11 cellular contexts compared by ENCODE assay signal in the genomic region with DNA sequence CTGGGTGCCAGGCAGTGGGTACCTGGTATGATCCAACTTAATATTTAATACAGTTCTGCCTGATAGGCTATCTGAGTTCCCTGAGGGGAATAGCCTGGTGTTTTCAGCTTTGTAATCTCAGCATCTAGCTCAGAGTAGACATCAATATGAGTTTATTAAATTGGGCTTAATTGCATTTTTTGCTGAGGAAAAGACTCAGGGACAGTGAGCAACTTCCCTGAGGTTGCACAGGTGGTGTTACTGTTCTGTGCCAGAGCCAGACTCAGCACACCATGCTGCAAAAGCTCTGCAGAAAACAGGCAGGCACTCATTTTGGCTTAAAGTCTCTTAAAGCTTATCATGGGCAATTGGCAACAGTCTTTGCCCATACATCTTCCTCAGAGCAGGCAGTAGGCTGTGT.
A peak's percentile ranks its signal among the peaks of the same experiment; 100 is the strongest.
DNase-seq lines count a peak whose midpoint lies in the region; ATAC-seq, FAIRE-seq and TF ChIP-seq lines count a peak whose summit lies in the region.
"Had no signal": no experiment of that assay in that cellular context is flagged by ENCODE, and none has a peak within 500 bp of the region (broad histone marks: within the 10 kb centered on the region; RNA-seq: fewer than 3 reads in every experiment).

No MANE protein-coding gene starts in this region.

- no peaks in the 10 kb centered on the region for H3K36me3 ChIP-seq in PC-9 (ENCODE audit: low read depth)
- H3K36me3 ChIP-seq in endothelial cell of umbilical vein (ENCODE audit: control insufficient read depth in 2 of 2, extremely low read depth in 1 of 2, insufficient read depth in 2 of 2, low read length in 2 of 2) = no peaks in the 10 kb centered on the region
- no peaks in the 10 kb centered on the region for H3K36me3 ChIP-seq in mucosa of stomach (ENCODE audit: control insufficient read depth, insufficient read depth, low read length)
- H3K36me3 ChIP-seq in tibial artery = no peaks in the 10 kb centered on the region

- dilution Hi-C loops in endothelial cell of umbilical vein (cut with MboI; ENCODE audit: extremely low pct_ligation_motif_present, low sequenced_read_pairs) = no loop called here

- DNase-seq in PC-9 = no peak
- no peak for DNase-seq in endothelial cell of umbilical vein (ENCODE audit: low read depth, low spot score)
- DNase-seq in tibial artery = no peak
- DNase-seq in HUDEP-2 (lab: John Stamatoyannopoulos, UW; ENCODE audit: unreplicated experiment in 76 of 76) = no peak
- DNase-seq in SKM-1 treated with dmso at 0.1 percent for 144 hours (lab: John Stamatoyannopoulos, UW; ENCODE audit: unreplicated experiment) = no peak
- DNase-seq: COR-L47, Kasumi-1, SIG-M5 had no signal

- intact Hi-C loops in PC-9 (cut with micrococcal nuclease; ENCODE audit: unreplicated experiment) = loop anchor here (1.0 to 2.0 kb wide), 2 partner anchors 59 to 824 kb away; no protein-coding TSS in a partner anchor
- intact Hi-C loops in endothelial cell of umbilical vein (cut with micrococcal nuclease) = no loop called here
- intact Hi-C loops in tibial artery (cut with DNase I; ENCODE audit: low total_unique reads) = no loop called here

- H3K79me2 ChIP-seq in PC-9 (ENCODE audit: low read depth) (no peaks in the 10 kb centered on the region), endothelial cell of umbilical vein (ENCODE audit: control insufficient read depth, insufficient read depth, low read length) (no peaks in the 10 kb centered on the region)

- peak overlapping the region; percentile 63 for H3K4me2 ChIP-seq in PC-9
- H3K4me2 ChIP-seq in endothelial cell of umbilical vein (ENCODE audit: insufficient read depth, low read length) = no peak overlapping the region

- FAIRE-seq in endothelial cell of umbilical vein (lab: Jason Lieb, UNC) = no peak

- TF ChIP-seq CTCF in PC-9 (conservative IDR thresholded peaks at IDR 0.05) (no peak), endothelial cell of umbilical vein (IDR thresholded peaks at IDR 0.05; ENCODE audit: extremely low read depth in 1 of 2, insufficient read depth in 1 of 2, low read depth in 1 of 2, low read length in 2 of 2) (no peak), tibial artery (IDR thresholded peaks at IDR 0.05) (no peak)

- H3K9ac ChIP-seq in endothelial cell of umbilical vein (replicated peaks; ENCODE audit: extremely low read depth, insufficient read depth, low read length) (no peak overlapping the region), mucosa of stomach (ENCODE audit: low read length) (peak overlapping the region; percentile 45)

- peaks cover 55% of the 10 kb centered on the region for H3K4me1 ChIP-seq in PC-9 (replicated peaks; ENCODE audit: insufficient read depth)
- peaks cover 7% of the 10 kb centered on the region for H3K4me1 ChIP-seq in endothelial cell of umbilical vein (ENCODE audit: control insufficient read depth, extremely low read depth, insufficient read depth, low read length)
- peaks cover 32% of the 10 kb centered on the region for H3K4me1 ChIP-seq in mucosa of stomach (ENCODE audit: control insufficient read depth, insufficient read depth, low read length)
- H3K4me1 ChIP-seq in tibial artery = peaks cover 0 to 16% (median 9%) of the 10 kb centered on the region in 4 donors

- POLR2A ChIA-PET in PC-9 (lab: Charles Lee; ENCODE audit: unreplicated experiment) (interaction anchor here (0.6 to 1.6 kb wide), 4 partner anchors 56 to 90 kb away, joined by 3 to 9 read pairs (median 5); partner anchors contain the start of gene JUN), endothelial cell of umbilical vein (lab: Charles Lee) (no interaction called here)

- H3K9me2 ChIP-seq in PC-9 (ENCODE audit: insufficient read depth) = no peaks in the 10 kb centered on the region

- CTCF ChIA-PET in PC-9 (lab: Charles Lee) = interaction anchor here (0.8 kb wide), 1 partner anchor 25 kb away, joined by 4 read pairs; no protein-coding TSS in a partner anchor
- CTCF ChIA-PET in endothelial cell of umbilical vein (lab: Charles Lee) = interaction anchor here (1.0 to 1.8 kb wide), 2 partner anchors 11 to 16 kb away, joined by 3 to 6 read pairs; no protein-coding TSS in a partner anchor

- H3K9me3 ChIP-seq in PC-9 (ENCODE audit: insufficient read depth, low read depth) (no peaks in the 10 kb centered on the region), endothelial cell of umbilical vein (replicated peaks; ENCODE audit: control insufficient read depth, insufficient read depth, low read length) (no peaks in the 10 kb centered on the region), mucosa of stomach (ENCODE audit: control insufficient read depth, low read length) (no peaks in the 10 kb centered on the region), tibial artery (no peaks in the 10 kb centered on the region)

- no peak for TF ChIP-seq POLR2A in endothelial cell of umbilical vein (IDR thresholded peaks at IDR 0.05; ENCODE audit: low read depth, low read length)

- peak overlapping the region; percentile 68 for H2AFZ ChIP-seq in PC-9
- H2AFZ ChIP-seq in endothelial cell of umbilical vein (ENCODE audit: low read depth, low read length) = peak overlapping the region; percentile 22

- no peak overlapping the region for H3K4me3 ChIP-seq in PC-9
- H3K4me3 ChIP-seq in endothelial cell of umbilical vein (replicated peaks in 1 of 3; ENCODE audit: insufficient read depth in 1 of 3, low read depth in 1 of 3, low read length in 3 of 3) = no peak overlapping the region
- H3K4me3 ChIP-seq in mucosa of stomach (ENCODE audit: low read length) = no peak overlapping the region
- H3K4me3 ChIP-seq in tibial artery = no peak overlapping the region
- H3K4me3 ChIP-seq: skin epidermis had no signal

- H3F3A ChIP-seq in PC-9 (ENCODE audit: insufficient read depth, low read depth) = peaks cover 23% of the 10 kb centered on the region

- H3K9me1 ChIP-seq in endothelial cell of umbilical vein (replicated peaks; ENCODE audit: control insufficient read depth, extremely low read depth, insufficient read depth, low read length) = no peaks in the 10 kb centered on the region

- no peak for ATAC-seq in HG03280 (IDR thresholded peaks at IDR 0.05; ENCODE audit: unreplicated experiment)

- peak overlapping the region; percentile 92 for H3K27ac ChIP-seq in PC-9
- H3K27ac ChIP-seq in endothelial cell of umbilical vein (ENCODE audit: insufficient read depth, low read depth, low read length) = no peak overlapping the region
- H3K27ac ChIP-seq in tibial artery = peak overlapping the region; percentile 52 to 63

- no peaks in the 10 kb centered on the region for H3K27me3 ChIP-seq in PC-9 (ENCODE audit: insufficient read depth, low read depth)
- no peaks in the 10 kb centered on the region for H3K27me3 ChIP-seq in endothelial cell of umbilical vein (ENCODE audit: control insufficient read depth in 2 of 2, insufficient read depth in 2 of 2, low read length in 2 of 2)
- H3K27me3 ChIP-seq in mucosa of stomach (ENCODE audit: control insufficient read depth, insufficient read depth, low read length) = no peaks in the 10 kb centered on the region
- H3K27me3 ChIP-seq in tibial artery = no peaks in the 10 kb centered on the region

- H4K20me1 ChIP-seq in PC-9 (ENCODE audit: insufficient read depth) (no peaks in the 10 kb centered on the region), endothelial cell of umbilical vein (replicated peaks; ENCODE audit: control insufficient read depth, extremely low read depth, insufficient read depth, low read length) (no peaks in the 10 kb centered on the region)

- BruUV-seq in PC-9 (replicated peaks; lab: Mats Ljungman, UMichigan) (TSS peak; percentile 99), endothelial cell of umbilical vein (replicated peaks; lab: Mats Ljungman, UMichigan) (no TSS peak)

TF ChIP-seq in endothelial cell of umbilical vein, 7 proteins besides CTCF, POLR2A, EP300 and RAD21:
- TF ChIP-seq JUN (IDR thresholded peaks at IDR 0.05; ENCODE audit: borderline replicate concordance, insufficient read depth, insufficient read length, low read depth) = no peak
- TF ChIP-seq FOS (IDR thresholded peaks at IDR 0.05; ENCODE audit: borderline replicate concordance, insufficient read depth, low read length) = no peak
- no peak for TF ChIP-seq POLR2AphosphoS5 (IDR thresholded peaks at IDR 0.05; ENCODE audit: insufficient read depth, low read depth, low read length)
- TF ChIP-seq MYC (IDR thresholded peaks at IDR 0.05; ENCODE audit: low read depth, low read length) = no peak
- no peak for TF ChIP-seq MAX (IDR thresholded peaks at IDR 0.05; ENCODE audit: insufficient read depth, insufficient read length)
